14 cellular contexts compared by ENCODE assay signal in genomic region chr22:50329236-50329635, GRCh38. TPM values are rescaled to one million over a fixed set of nuclear protein-coding genes. Genes with fewer than 3 reads are reported as not detected.
DNase-seq lines count a peak whose midpoint lies in the region; TF ChIP-seq lines count a peak whose summit lies in the region.
"Had no signal": no experiment of that assay in that cellular context is flagged by ENCODE, and none has a peak within 500 bp of the region (broad histone marks: within the 10 kb centered on the region; RNA-seq: fewer than 3 reads in every experiment).

No MANE protein-coding gene starts in this region.

- no peaks in the 10 kb centered on the region for H3K9me3 Mint-ChIP-seq in MCF 10A (ENCODE audit: unreplicated experiment)
- H3K9me3 Mint-ChIP-seq: H9, memory B cell had no signal

- H3K27ac Mint-ChIP-seq in MCF 10A (ENCODE audit: low read depth, unreplicated experiment), result no peak overlapping the region
- H3K27ac Mint-ChIP-seq: H9, memory B cell had no signal

- H3K36me3 ChIP-seq in mammary epithelial cell (ENCODE audit: insufficient read depth, low read length) (no peaks in the 10 kb centered on the region), brain microvascular endothelial cell (replicated peaks) (no peaks in the 10 kb centered on the region), HAP-1 (replicated peaks) (no peaks in the 10 kb centered on the region)

- no TSS peak for BruUV-seq in mammary epithelial cell (replicated peaks; lab: Mats Ljungman, UMichigan)
- BruUV-seq in MCF 10A (replicated peaks; lab: Mats Ljungman, UMichigan), result no TSS peak

- in situ Hi-C loops in mammary epithelial cell (cut with MboI; ENCODE audit: low sequenced_read_pairs in 2 of 2) (loop anchor here (5.0 to 10.0 kb wide), 2 partner anchors 52 to 54 kb away; partner anchors contain the start of gene MAPK11 (in 1 of the 2)), brain microvascular endothelial cell (cut with HindIII; ENCODE audit: low pct_ligation_motif_present, low sequenced_read_pairs) (no loop called here), HAP-1 (cut with MboI; ENCODE audit: low sequenced_read_pairs) (loop anchor here (5.0 to 10.0 kb wide), 2 partner anchors 54 to 77 kb away; partner anchors contain the start of genes HDAC10 and MAPK11)

- H3K4me3 ChIP-seq in mammary epithelial cell (replicated peaks in 1 of 3; ENCODE audit: insufficient read depth in 1 of 3, low read depth in 2 of 3, low read length in 3 of 3) (no peak overlapping the region), brain microvascular endothelial cell (ENCODE audit: low read depth, low read length) (no peak overlapping the region), HAP-1 (no peak overlapping the region)

- no peaks in the 10 kb centered on the region for H3K27me3 ChIP-seq in mammary epithelial cell (ENCODE audit: insufficient read depth, low read length)
- no peaks in the 10 kb centered on the region for H3K27me3 ChIP-seq in brain microvascular endothelial cell (replicated peaks)
- H3K27me3 ChIP-seq in HAP-1 (ENCODE audit: low read depth), result no peaks in the 10 kb centered on the region

- H3K4me1 Mint-ChIP-seq in MCF 10A (ENCODE audit: insufficient read depth, unreplicated experiment), result peaks cover 18% of the 10 kb centered on the region

- no peak overlapping the region for H3K4me3 Mint-ChIP-seq in MCF 10A (ENCODE audit: unreplicated experiment)
- H3K4me3 Mint-ChIP-seq: memory B cell had no signal

- H3K79me2 ChIP-seq in mammary epithelial cell (ENCODE audit: insufficient read depth, low read length), result no peaks in the 10 kb centered on the region

- POLR2A ChIA-PET in MCF 10A (lab: Yijun Ruan, JAX), result interaction anchor here (2.2 to 6.0 kb wide), 2 partner anchors 24 to 78 kb away, joined by 5 to 60 read pairs; partner anchors contain the start of genes HDAC10 and PLXNB2

- WGBS in mammary epithelial cell (ENCODE audit: low coverage, missing lambda C conversion rate), result 73% methylated on average over 5 of the region's 6 CpGs

- no peaks in the 10 kb centered on the region for H3K27me3 Mint-ChIP-seq in MCF 10A (ENCODE audit: insufficient read depth, unreplicated experiment)

- DNase-seq in mammary epithelial cell, result peak; percentile 67
- DNase-seq in MCF 10A (ENCODE audit: unreplicated experiment), result no peak
- peak; percentile 10 for DNase-seq in MV-4-11 (lab: John Stamatoyannopoulos, UW)
- peak; percentile 38 for DNase-seq in brain microvascular endothelial cell
- peak; percentile 66 for DNase-seq in renal cortical epithelial cell (ENCODE audit: low read depth)
- no peak for DNase-seq in 8988T
- no peak for DNase-seq in SHP77 treated with DMSO at 0.1 percent for 48 hours (lab: John Stamatoyannopoulos, UW)
- DNase-seq in HAP-1 (ENCODE audit: low spot score in 2 of 2), result no peak
- DNase-seq: aorta, H9, NCI-H2081 treated with DMSO at 0.1 percent for 48 hours, NCI-H774, T-helper 2 cell had no signal

- TF ChIP-seq CTCF in mammary epithelial cell (conservative IDR thresholded peaks at IDR 0.05 in 1 of 2, IDR thresholded peaks at IDR 0.05 in 1 of 2; ENCODE audit: extremely low read depth in 1 of 2, insufficient read depth in 1 of 2, low read depth in 1 of 2, low read length in 2 of 2) (no peak), MCF 10A (IDR thresholded peaks at IDR 0.05; ENCODE audit: unreplicated experiment) (no peak), brain microvascular endothelial cell (IDR thresholded peaks at IDR 0.05; ENCODE audit: low read depth, low read length, missing control alignments) (no peak)

- H3K9ac ChIP-seq in mammary epithelial cell (ENCODE audit: insufficient read depth, low read length), result no peak overlapping the region

- peaks cover 13% of the 10 kb centered on the region for H3K4me1 ChIP-seq in mammary epithelial cell (ENCODE audit: insufficient read depth, low read length)
- H3K4me1 ChIP-seq in HAP-1, result peaks cover 10% of the 10 kb centered on the region

- CTCF ChIA-PET in mammary epithelial cell (lab: Charles Lee; ENCODE audit: low non-redundant PET), result no interaction called here
- CTCF ChIA-PET in MCF 10A (lab: Yijun Ruan, JAX), result interaction anchor here (1.3 to 4.5 kb wide), 7 partner anchors 12 to 88 kb away, joined by 4 to 38 read pairs (median 8); partner anchors contain the start of gene HDAC10

- H3K27ac ChIP-seq in mammary epithelial cell (ENCODE audit: insufficient read depth, low read depth, low read length) (no peak overlapping the region), brain microvascular endothelial cell (no peak overlapping the region)

- H3K9me3 ChIP-seq in mammary epithelial cell (replicated peaks; ENCODE audit: insufficient read depth, low read length) (no peaks in the 10 kb centered on the region), HAP-1 (no peaks in the 10 kb centered on the region)

- H3K4me2 ChIP-seq in mammary epithelial cell (ENCODE audit: insufficient read depth, low read depth, low read length), result no peak overlapping the region

- no peaks in the 10 kb centered on the region for H3K36me3 Mint-ChIP-seq in MCF 10A (ENCODE audit: insufficient read depth, unreplicated experiment)
- H3K36me3 Mint-ChIP-seq: memory B cell had no signal

- H2AFZ ChIP-seq in mammary epithelial cell (ENCODE audit: low read depth, low read length), result no peak overlapping the region

- no peaks in the 10 kb centered on the region for H4K20me1 ChIP-seq in mammary epithelial cell (ENCODE audit: insufficient read depth, low read length)

- intact Hi-C loops in mammary epithelial cell (cut with micrococcal nuclease) (loop anchor here (5.0 kb wide), 1 partner anchor 182 kb away; no protein-coding TSS in a partner anchor), MCF 10A (cut with micrococcal nuclease) (no loop called here)

- dilution Hi-C loops in mammary epithelial cell (cut with HindIII; ENCODE audit: low sequenced_read_pairs), result no loop called here

RNA-seq across cellular contexts. Expression of gene DENND6B, which starts 2.4 kb away (rescaled TPM):
- total RNA-seq in mammary epithelial cell, result 1 to 10 TPM; 2.0 to 3.4 TPM
- 1.2 TPM for polyA plus RNA-seq in mammary epithelial cell
- polyA minus RNA-seq in mammary epithelial cell, result 9.9 TPM
- total RNA-seq in MCF 10A (2022), result 4.0 and 5.5 TPM in 2 replicates
- 2.4 and 11.9 TPM in 2 replicates for total RNA-seq in renal cortical epithelial cell

RNA-seq across cellular contexts. Expression of gene PPP6R2, which starts 13.9 kb away (rescaled TPM):
- total RNA-seq in mammary epithelial cell, result 10 to 100 TPM; 37.7 to 52.3 TPM
- 23.4 TPM for polyA plus RNA-seq in mammary epithelial cell
- 35.5 TPM for polyA minus RNA-seq in mammary epithelial cell
- 28.4 and 30.1 TPM in 2 replicates for total RNA-seq in MCF 10A (2022)
- 46.2 and 57.3 TPM in 2 replicates for total RNA-seq in renal cortical epithelial cell

RNA-seq across cellular contexts. Expression of gene PLXNB2, which starts 21.8 kb away (rescaled TPM):
- 100 to 1,000 TPM; 122 to 240 TPM for total RNA-seq in mammary epithelial cell
- polyA plus RNA-seq in mammary epithelial cell, result 96.4 TPM
- 162 TPM for polyA minus RNA-seq in mammary epithelial cell
- 199 and 200 TPM in 2 replicates for total RNA-seq in MCF 10A (2022)
- total RNA-seq in renal cortical epithelial cell, result 98.8 and 582 TPM in 2 replicates

RNA-seq across cellular contexts. Expression of gene MAPK11, which starts 59.1 kb away (rescaled TPM):
- total RNA-seq in mammary epithelial cell, result 10 to 100 TPM in 1 of 2 donors, 1 to 10 TPM in 1; 9.3 to 10.0 TPM
- 3.4 TPM for polyA plus RNA-seq in mammary epithelial cell
- polyA minus RNA-seq in mammary epithelial cell, result 4.2 TPM
- 10.4 and 11.9 TPM in 2 replicates for total RNA-seq in MCF 10A (2022)
- 9.9 and 10.2 TPM in 2 replicates for total RNA-seq in renal cortical epithelial cell

Comparison
In these comparisons a context has a peak if more than half of its experiments do, and no peak if none do; other contexts are left out.
1. DNase-seq: peak in mammary epithelial cell (single experiment), MV-4-11 (single experiment), brain microvascular endothelial cell (single experiment) and renal cortical epithelial cell (single experiment); none in MCF 10A (single experiment), 8988T (single experiment), SHP77 treated with DMSO at 0.1 percent for 48 hours (single experiment) and HAP-1 (0 of 2).